Comparison of ENCODE assay signal across 10 cellular contexts in genomic region chr22:45159652-45160462, GRCh38. TPM values are rescaled to one million over a fixed set of nuclear protein-coding genes. Genes with fewer than 3 reads are reported as not detected.
DNase-seq lines count a peak whose midpoint lies in the region; ATAC-seq and TF ChIP-seq lines count a peak whose summit lies in the region.
"Had no signal": no experiment of that assay in that cellular context is flagged by ENCODE, and none has a peak within 500 bp of the region (broad histone marks: within the 10 kb centered on the region; RNA-seq: fewer than 3 reads in every experiment).

No MANE protein-coding gene starts in this region.

- intact Hi-C loops in transverse colon (cut with DNase I; ENCODE audit: low total_unique reads), result no loop called here

- TF ChIP-seq CTCF in VCaP (conservative IDR thresholded peaks at IDR 0.05), result 0 out of 2 replicates have a peak, but pooled peaks have one; percentile 8
- TF ChIP-seq CTCF in transverse colon (IDR thresholded peaks at IDR 0.05), result peak in 4 of 5 experiments; percentile 21 to 62 (median 38)
- no peak for TF ChIP-seq CTCF in omental fat pad (IDR thresholded peaks at IDR 0.05)

- in situ Hi-C loops in transverse colon (cut with MboI; ENCODE audit: low pct_ligation_motif_present in 1 of 4, low pct_unique_long_range_greater_than_20kb in 1 of 4, low sequenced_read_pairs in 3 of 4), result loop anchor here in 1 of 4 donors (10.0 kb wide), 1 partner anchor 85 kb away; the partner anchor contains the start of gene KIAA0930

- H3K27ac ChIP-seq in VCaP (peak overlapping the region; percentile 95), transverse colon (peak overlapping the region; percentile 79 to 86 (median 83))

- peaks cover 23% of the 10 kb centered on the region for H3K36me3 Mint-ChIP-seq in activated CD8-positive, alpha-beta memory T cell treated with anti-CD3 and anti-CD28 coated beads, Interleukin-2, amount 10 ng/mL, durations not matched to agents 7 days and 5 days

- TF ChIP-seq EP300 in transverse colon (IDR thresholded peaks at IDR 0.05; ENCODE audit: low read depth), result no peak

- peak; percentile 35 for DNase-seq in activated CD8-positive, alpha-beta memory T cell treated with anti-CD3 and anti-CD28 coated beads, Interleukin-2, amount 10 ng/mL, durations not matched to agents 7 days and 5 days
- no peak for DNase-seq in activated CD8-positive, alpha-beta memory T cell treated with anti-CD3 and anti-CD28 coated beads, Interleukin-2, amount 50 U/mL, for 48 hours
- DNase-seq in iris pigment epithelial cell (ENCODE audit: low read depth) (peak; percentile 82), transverse colon (peak; percentile 33), NCI-H524 treated with DMSO at 0.1 percent for 48 hours (lab: John Stamatoyannopoulos, UW) (no peak), omental fat pad (ENCODE audit: low spot score) (no peak)
- DNase-seq: NCI-H2081 treated with DMSO at 0.1 percent for 48 hours had no signal

- H3K27ac Mint-ChIP-seq in activated CD8-positive, alpha-beta memory T cell treated with anti-CD3 and anti-CD28 coated beads, Interleukin-2, amount 10 ng/mL, durations not matched to agents 7 days and 5 days, result no peak overlapping the region
- H3K27ac Mint-ChIP-seq: activated T-helper 2 cell treated with anti-CD3 and anti-CD28 coated beads, Interferon-gamma antibody, Interleukin-2, Interleukin-4, amounts not matched to agents 10 μg/mL and 5 μg/mL and 100 μg/mL, durations not matched to agents 14 hours and 24 hours and 36 hours had no signal

- H3K9me3 ChIP-seq in transverse colon, result no peaks in the 10 kb centered on the region

- TF ChIP-seq POLR2A in transverse colon (IDR thresholded peaks at IDR 0.05), result no peak

- WGBS in transverse colon (ENCODE audit: low coverage in 1 of 2), 2 donors, result 48 to 53% methylated on average over 4 to 5 of the region's 5 CpGs

- CTCF ChIA-PET in activated CD8-positive, alpha-beta memory T cell treated with anti-CD3 and anti-CD28 coated beads, Interleukin-2, amount 10 ng/mL, durations not matched to agents 7 days and 5 days (lab: Charles Lee), result interaction anchor here (0.8 to 1.1 kb wide), 3 partner anchors 15 to 57 kb away, joined by 3 to 4 read pairs (median 3); no protein-coding TSS in a partner anchor

- no peaks in the 10 kb centered on the region for H3K9me3 Mint-ChIP-seq in activated CD8-positive, alpha-beta memory T cell treated with anti-CD3 and anti-CD28 coated beads, Interleukin-2, amount 10 ng/mL, durations not matched to agents 7 days and 5 days (ENCODE audit: low read depth)
- H3K9me3 Mint-ChIP-seq: activated T-helper 2 cell treated with anti-CD3 and anti-CD28 coated beads, Interferon-gamma antibody, Interleukin-2, Interleukin-4, amounts not matched to agents 10 μg/mL and 5 μg/mL and 100 μg/mL, durations not matched to agents 14 hours and 24 hours and 36 hours had no signal

- no peak for ATAC-seq in activated CD8-positive, alpha-beta memory T cell treated with anti-CD3 and anti-CD28 coated beads, Interleukin-2, amount 10 ng/mL, durations not matched to agents 7 days and 5 days
- no peak for ATAC-seq in HG03175 (IDR thresholded peaks at IDR 0.05; ENCODE audit: unreplicated experiment)
- no peak for ATAC-seq in omental fat pad (ENCODE audit: low FRiP score)

- H3K4me3 Mint-ChIP-seq in activated CD8-positive, alpha-beta memory T cell treated with anti-CD3 and anti-CD28 coated beads, Interleukin-2, amount 10 ng/mL, durations not matched to agents 7 days and 5 days, result no peak overlapping the region

- H3K27me3 ChIP-seq in transverse colon, result no peaks in the 10 kb centered on the region

- no peak overlapping the region for H3K4me3 ChIP-seq in transverse colon

- H3K4me1 Mint-ChIP-seq in activated CD8-positive, alpha-beta memory T cell treated with anti-CD3 and anti-CD28 coated beads, Interleukin-2, amount 10 ng/mL, durations not matched to agents 7 days and 5 days, result peaks cover 38% of the 10 kb centered on the region

- no peaks in the 10 kb centered on the region for H3K27me3 Mint-ChIP-seq in activated CD8-positive, alpha-beta memory T cell treated with anti-CD3 and anti-CD28 coated beads, Interleukin-2, amount 10 ng/mL, durations not matched to agents 7 days and 5 days

- H3K4me1 ChIP-seq in transverse colon, result peaks cover 5 to 49% (median 44%) of the 10 kb centered on the region in 4 donors

- no peaks in the 10 kb centered on the region for H3K36me3 ChIP-seq in transverse colon

RNA-seq across cellular contexts. Expression of gene NUP50, which starts 3.9 kb away (rescaled TPM):
- 100 to 1,000 TPM; 150 to 155 TPM for total RNA-seq in activated CD8-positive, alpha-beta memory T cell treated with anti-CD3 and anti-CD28 coated beads, Interleukin-2, amount 10 ng/mL, durations not matched to agents 7 days and 5 days
- total RNA-seq in transverse colon (100 to 1,000 TPM in 1 of 4 donors, 10 to 100 TPM in 3; 47.0 to 152 (median 73.5) TPM), omental fat pad (10 to 100 TPM; 33.9 to 66.5 (median 57.7) TPM)

Comparison
In these comparisons a context has a peak if more than half of its experiments do, and no peak if none do; other contexts are left out.
1. DNase-seq: peak in activated CD8-positive, alpha-beta memory T cell treated with anti-CD3 and anti-CD28 coated beads, Interleukin-2, amount 10 ng/mL, durations not matched to agents 7 days and 5 days (single experiment), iris pigment epithelial cell (single experiment) and transverse colon (single experiment); none in activated CD8-positive, alpha-beta memory T cell treated with anti-CD3 and anti-CD28 coated beads, Interleukin-2, amount 50 U/mL, for 48 hours (single experiment), NCI-H524 treated with DMSO at 0.1 percent for 48 hours (single experiment) and omental fat pad (single experiment).
2. CTCF ChIP-seq: peak in VCaP (single experiment) and transverse colon (4 of 5); none in omental fat pad (0 of 3).